Comparison of ENCODE assay signal across 21 cellular contexts in genomic region chr10:120946497-120946896, GRCh38.
DNase-seq lines count a peak whose midpoint lies in the region; ATAC-seq and TF ChIP-seq lines count a peak whose summit lies in the region.
"Had no signal": no experiment of that assay in that cellular context is flagged by ENCODE, and none has a peak within 500 bp of the region (broad histone marks: within the 10 kb centered on the region; RNA-seq: fewer than 3 reads in every experiment).

No MANE protein-coding gene starts in this region.

- no peak overlapping the region for H3K4me3 Mint-ChIP-seq in H9

- peaks cover 27% of the 10 kb centered on the region for H3K27me3 Mint-ChIP-seq in H9 (ENCODE audit: low read depth)

- H3K4ac ChIP-seq in H9 (ENCODE audit: low read depth, low read length): no peak overlapping the region

- H3T11ph ChIP-seq in H9 (ENCODE audit: low read length): no peak overlapping the region

- 0 out of 7 replicates have a peak, but pooled peaks cover 0 to 4% (median 0%) of the 10 kb centered on the region in 3 experiments for H3K36me3 Mint-ChIP-seq in H9 (ENCODE audit: insufficient read depth in 1 of 3, low read depth in 3 of 3)

- no peak overlapping the region for H2BK5ac ChIP-seq in H9 (ENCODE audit: insufficient read length, low read length)

- peaks cover 13% of the 10 kb centered on the region for H3K23me2 ChIP-seq in H9 (ENCODE audit: insufficient read length, low read depth, low read length, poor library complexity, severe bottlenecking)

- H3K9ac ChIP-seq in parathyroid adenoma (no peak overlapping the region), H9 (ENCODE audit: extremely low read depth, insufficient read length, low read length) (no peak overlapping the region)
- H3K9ac ChIP-seq: SK-N-SH had no signal

- H3K27ac ChIP-seq in parathyroid adenoma: no peak overlapping the region
- H3K27ac ChIP-seq in right cardiac atrium (ENCODE audit: low read length): no peak overlapping the region
- no peak overlapping the region for H3K27ac ChIP-seq in H9 (ENCODE audit: insufficient read length, low read depth, low read length)
- H3K27ac ChIP-seq: 22Rv1, adrenal gland, thyroid gland, WERI-Rb-1 had no signal

- H3K14ac ChIP-seq in H9 (ENCODE audit: insufficient read depth, low read length): no peak overlapping the region

- H3K36me3 ChIP-seq in parathyroid adenoma (ENCODE audit: control insufficient read depth, insufficient read depth, low read length): no peaks in the 10 kb centered on the region
- H3K36me3 ChIP-seq: adrenal gland, thyroid gland, WERI-Rb-1 had no signal

- no peak overlapping the region for H2BK15ac ChIP-seq in H9 (ENCODE audit: low read depth, low read length)

- no peak overlapping the region for H2AK5ac ChIP-seq in H9 (ENCODE audit: insufficient read length, low read length)

- H2AFZ ChIP-seq in parathyroid adenoma (no peak overlapping the region), H9 (ENCODE audit: low read length) (no peak overlapping the region)

- no peak overlapping the region for H3K23ac ChIP-seq in H9 (ENCODE audit: insufficient read length, low read depth, low read length)

- WGBS in right cardiac atrium: 58% methylated on average over 7 of the region's 7 CpGs
- no CpG with 5 or more reads among the region's 7 CpGs for WGBS in H9 (ENCODE audit: extremely low coverage, insufficient read length, low lambda C conversion rate)

- no peak overlapping the region for H2BK12ac ChIP-seq in H9 (ENCODE audit: insufficient read length, low read depth, low read length)

- no peak overlapping the region for H3K56ac ChIP-seq in H9 (ENCODE audit: insufficient read length, low read depth, low read length)

- H3K9me3 ChIP-seq in parathyroid adenoma (ENCODE audit: control insufficient read depth, low read length): no peaks in the 10 kb centered on the region
- no peaks in the 10 kb centered on the region for H3K9me3 ChIP-seq in right cardiac atrium (ENCODE audit: control insufficient read depth, low read length)
- H3K9me3 ChIP-seq in H9 (ENCODE audit: control insufficient read depth, low read depth, low read length): no peaks in the 10 kb centered on the region
- H3K9me3 ChIP-seq: adrenal gland, SK-N-SH, thyroid gland had no signal

- H4K20me1 ChIP-seq in H9 (ENCODE audit: control insufficient read depth, insufficient read depth, insufficient read length): no peaks in the 10 kb centered on the region

- no peak overlapping the region for H3K27ac Mint-ChIP-seq in H9

- no peak overlapping the region for H3K18ac ChIP-seq in H9 (ENCODE audit: insufficient read length, low read depth, low read length)

- no peak overlapping the region for H2BK20ac ChIP-seq in H9 (ENCODE audit: low read depth, low read length, poor library complexity, severe bottlenecking)

- H3K4me1 Mint-ChIP-seq in H9: peaks cover 24% of the 10 kb centered on the region in 2 experiments

- peaks cover 8 to 9% of the 10 kb centered on the region in 2 experiments for H3K9me3 Mint-ChIP-seq in H9

- no peak overlapping the region for H4K8ac ChIP-seq in H9 (replicated peaks; ENCODE audit: insufficient read length, low read depth, low read length)

- TF ChIP-seq CTCF in fibroblast of villous mesenchyme (IDR thresholded peaks at IDR 0.05; ENCODE audit: insufficient read depth, low read depth, low read length): no peak
- TF ChIP-seq CTCF in parathyroid adenoma (IDR thresholded peaks at IDR 0.05): no peak
- TF ChIP-seq CTCF in H9 (conservative IDR thresholded peaks at IDR 0.05): no peak

- intact Hi-C loops in right cardiac atrium (cut with DNase I): loop anchor here (5.0 to 10.0 kb wide), 8 partner anchors 648 to 948 kb away; partner anchors contain the start of gene FGFR2 (in 2 of the 4)

- no peak overlapping the region for H2BK120ac ChIP-seq in H9 (ENCODE audit: low read depth, low read length, poor library complexity, severe bottlenecking)

- DNase-seq in DMS 273 (lab: John Stamatoyannopoulos, UW; ENCODE audit: unreplicated experiment) (peak; percentile 25), DMS 273 treated with DMSO at 0.1 percent for 48 hours (lab: John Stamatoyannopoulos, UW) (no peak), fibroblast of villous mesenchyme (ENCODE audit: low read depth) (peak; percentile 11), NCI-H774 (lab: John Stamatoyannopoulos, UW) (no peak), right cardiac atrium (no peak), H9 (no peak)
- DNase-seq: activated gamma-delta T cell treated with Interleukin-2 at 50 U/mL for 16 hours; AML-193; central memory CD4-positive, alpha-beta T cell; erythroblast; glutamatergic neuron; NCI-H1105; NCI-H2029 treated with DMSO at 0.1 percent for 48 hours; SK-N-SH; WERI-Rb-1 had no signal

- H3K4me1 ChIP-seq in parathyroid adenoma (no peaks in the 10 kb centered on the region), right cardiac atrium (ENCODE audit: control insufficient read depth, insufficient read depth, low read length) (no peaks in the 10 kb centered on the region), H9 (ENCODE audit: insufficient read depth, low read length) (no peaks in the 10 kb centered on the region)

- no peak overlapping the region for H3K4me3 ChIP-seq in fibroblast of villous mesenchyme (ENCODE audit: low read depth, low read length)
- no peak overlapping the region for H3K4me3 ChIP-seq in parathyroid adenoma (ENCODE audit: low read depth, low read length)
- H3K4me3 ChIP-seq in right cardiac atrium (ENCODE audit: low read length): no peak overlapping the region
- H3K4me3 ChIP-seq: adrenal gland, thyroid gland had no signal

- ATAC-seq in right cardiac atrium (no peak), HG02981 (IDR thresholded peaks at IDR 0.05; ENCODE audit: unreplicated experiment) (no peak)
- ATAC-seq: sciatic nerve had no signal

- H3K79me1 ChIP-seq in H9 (ENCODE audit: insufficient read depth, low read depth, low read length, poor library complexity, severe bottlenecking): no peaks in the 10 kb centered on the region

- peak overlapping the region; percentile 11 for H3K4me2 ChIP-seq in parathyroid adenoma (ENCODE audit: low read length)
- no peak overlapping the region for H3K4me2 ChIP-seq in H9 (ENCODE audit: insufficient read depth, insufficient read length, low read length)
- H3K4me2 ChIP-seq: SK-N-SH had no signal

- no peak overlapping the region for H4K91ac ChIP-seq in H9 (ENCODE audit: insufficient read length, low read depth, low read length)

- H3K79me2 ChIP-seq in parathyroid adenoma (no peaks in the 10 kb centered on the region), H9 (ENCODE audit: insufficient read depth, low read length) (no peaks in the 10 kb centered on the region)

- no peaks in the 10 kb centered on the region for H3K27me3 ChIP-seq in parathyroid adenoma (ENCODE audit: control insufficient read depth, insufficient read depth, low read length)
- no peaks in the 10 kb centered on the region for H3K27me3 ChIP-seq in right cardiac atrium (ENCODE audit: control insufficient read depth, insufficient read depth)
- peaks cover 10% of the 10 kb centered on the region; the same call in 1 of the 2 replicates for H3K27me3 ChIP-seq in H9 (ENCODE audit: insufficient read depth, low read length)
- H3K27me3 ChIP-seq: adrenal gland had no signal

- H4K5ac ChIP-seq in H9 (ENCODE audit: insufficient read length, low read depth, low read length): no peak overlapping the region

Comparison
In these comparisons a context has a peak if more than half of its experiments do, and no peak if none do; other contexts are left out.
1. DNase-seq: peak in DMS 273 (single experiment) and fibroblast of villous mesenchyme (single experiment); none in DMS 273 treated with DMSO at 0.1 percent for 48 hours (single experiment), NCI-H774 (single experiment), right cardiac atrium (0 of 3) and H9 (single experiment).